In the genomic region with DNA sequence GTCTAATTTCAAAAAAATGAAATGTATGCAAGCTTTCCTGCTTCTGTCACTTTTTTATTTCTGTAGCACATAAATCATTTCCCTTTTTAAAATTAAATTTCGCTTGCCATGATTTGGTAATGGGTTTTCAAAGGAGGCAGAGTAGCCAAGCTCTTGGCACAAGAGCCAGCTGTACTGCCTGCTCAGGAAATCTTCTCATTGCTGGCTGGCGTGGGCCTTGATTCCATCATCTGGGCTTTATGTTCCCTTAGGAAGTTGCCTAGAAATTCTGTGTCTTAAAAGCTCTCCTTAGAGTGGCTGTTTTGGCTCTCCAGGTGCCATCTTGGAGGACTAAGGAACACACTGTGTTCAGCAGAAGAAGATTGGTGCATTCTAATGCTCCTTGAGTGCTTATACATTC, we compare ENCODE assay signal across 9 cellular contexts.
"Had no signal": no experiment of that assay in that cellular context is flagged by ENCODE, and none has a peak within 500 bp of the region (broad histone marks: within the 10 kb centered on the region; RNA-seq: fewer than 3 reads in every experiment).

No MANE protein-coding gene starts in this region.

- H3K4me1 ChIP-seq: parathyroid adenoma had no signal

- H3K36me3 Mint-ChIP-seq: WTC11 had no signal

- H3K4me1 Mint-ChIP-seq: WTC11 had no signal

- DNase-seq: activated CD4-positive, alpha-beta T cell treated with anti-CD3 and anti-CD28 coated beads, Interleukin-2, amount 50 U/mL, for 4 hours; cerebellar nuclear complex; dermis blood vessel endothelial cell; kidney; left ventricle myocardium superior; stimulated activated CD4-positive, alpha-beta T cell treated with anti-CD3 and anti-CD28 coated beads, Interleukin-4, amount 100 ng/mL, for 4 hours had no signal

- H3K27ac ChIP-seq: parathyroid adenoma had no signal

- H3K27ac Mint-ChIP-seq: WTC11 had no signal

- H3K9me3 Mint-ChIP-seq: T-helper 1 cell treated with Interleukin-12 subunit alpha and Interleukin-12 subunit beta and Interleukin-4 antibody, amounts not matched to agents 30 μg/mL and 1 μg/mL, for 36 hours; WTC11 had no signal

- ATAC-seq: left ventricle myocardium superior, WTC11 had no signal

- H3K4me3 Mint-ChIP-seq: T-helper 1 cell treated with Interleukin-12 subunit alpha and Interleukin-12 subunit beta and Interleukin-4 antibody, amounts not matched to agents 30 μg/mL and 1 μg/mL, for 36 hours; WTC11 had no signal
